11 cellular contexts compared by ENCODE assay signal in genomic region chr18:32803571-32803970, GRCh38. TPM values are rescaled to one million over a fixed set of nuclear protein-coding genes. Genes with fewer than 3 reads are reported as not detected.
DNase-seq lines count a peak whose midpoint lies in the region; ATAC-seq, FAIRE-seq and TF ChIP-seq lines count a peak whose summit lies in the region.
"Had no signal": no experiment of that assay in that cellular context is flagged by ENCODE, and none has a peak within 500 bp of the region (broad histone marks: within the 10 kb centered on the region; RNA-seq: fewer than 3 reads in every experiment).

No MANE protein-coding gene starts in this region.

- in situ Hi-C loops in HepG2 (cut with HindIII; ENCODE audit: extremely low pct_ligation_motif_present, low pct_unique_long_range_greater_than_20kb): no loop called here
- in situ Hi-C loops in gastrocnemius medialis (cut with MboI; ENCODE audit: low sequenced_read_pairs in 4 of 4): no loop called here

- H3K27ac ChIP-seq in HepG2 (ENCODE audit: extremely low read length, insufficient read depth, low read length): peak overlapping the region; percentile 99
- no peak overlapping the region for H3K27ac ChIP-seq in right lobe of liver
- peak overlapping the region; percentile 97 for H3K27ac ChIP-seq in OCI-LY7 (ENCODE audit: low read depth, low read length, poor library complexity, severe bottlenecking)
- H3K27ac ChIP-seq in gastrocnemius medialis: no peak overlapping the region

- BruUV-seq in HepG2 (replicated peaks; lab: Mats Ljungman, UMichigan): no TSS peak
- no TSS peak for BruUV-seq in OCI-LY7 (replicated peaks; lab: Mats Ljungman, UMichigan)

- no peaks in the 10 kb centered on the region for H3K9me3 Mint-ChIP-seq in type B pancreatic cell

- H3K27me3 ChIP-seq in HepG2 (ENCODE audit: control insufficient read depth in 1 of 2, insufficient read depth in 2 of 2, low read length in 2 of 2) (no peaks in the 10 kb centered on the region), right lobe of liver (no peaks in the 10 kb centered on the region), gastrocnemius medialis (no peaks in the 10 kb centered on the region)

- peaks cover 86% of the 10 kb centered on the region for H3K4me1 ChIP-seq in HepG2 (ENCODE audit: insufficient read depth, low read length)
- no peaks in the 10 kb centered on the region for H3K4me1 ChIP-seq in right lobe of liver
- peaks cover 61% of the 10 kb centered on the region for H3K4me1 ChIP-seq in OCI-LY7 (ENCODE audit: insufficient read depth, low read length, poor library complexity, severe bottlenecking)
- H3K4me1 ChIP-seq in gastrocnemius medialis: no peaks in the 10 kb centered on the region

- H3K4me1 Mint-ChIP-seq in type B pancreatic cell (ENCODE audit: unreplicated experiment): peaks cover 10% of the 10 kb centered on the region
- H3K4me1 Mint-ChIP-seq: activated CD4-positive, alpha-beta T cell treated with anti-CD3 and anti-CD28 coated beads for 36 hours had no signal

- H4K20me1 ChIP-seq in HepG2 (ENCODE audit: insufficient read depth, low read length) (no peaks in the 10 kb centered on the region), OCI-LY7 (ENCODE audit: insufficient read depth, low read length) (no peaks in the 10 kb centered on the region)

- H3K36me3 Mint-ChIP-seq in type B pancreatic cell: no peaks in the 10 kb centered on the region

- H3K4me3 ChIP-seq in HepG2 (replicated peaks in 1 of 3; ENCODE audit: insufficient read depth in 1 of 3, low read depth in 2 of 3, low read length in 3 of 3) (peak overlapping the region in 2 of 3 experiments; percentile 43 to 46; a peak in 2 of 6 replicates), right lobe of liver (no peak overlapping the region), OCI-LY7 (ENCODE audit: low read depth, low read length, poor library complexity, severe bottlenecking) (peak overlapping the region; percentile 58), gastrocnemius medialis (no peak overlapping the region)
- H3K4me3 ChIP-seq: smooth muscle cell had no signal

- peak; percentile 96 for FAIRE-seq in HepG2 (lab: Jason Lieb, UNC)

- TF ChIP-seq CTCF in HepG2 (CRISPR knock-in tag; IDR thresholded peaks at IDR 0.05): no peak
- no peak for TF ChIP-seq CTCF in right lobe of liver (IDR thresholded peaks at IDR 0.05)
- TF ChIP-seq CTCF in OCI-LY7 (conservative IDR thresholded peaks at IDR 0.05; ENCODE audit: low read length): no peak
- no peak for TF ChIP-seq CTCF in type B pancreatic cell (conservative IDR thresholded peaks at IDR 0.05)
- no peak for TF ChIP-seq CTCF in gastrocnemius medialis (IDR thresholded peaks at IDR 0.05 in 4 of 5, conservative IDR thresholded peaks at IDR 0.05 in 1 of 5)

- peak overlapping the region; percentile 71 for H3K4me2 ChIP-seq in HepG2 (ENCODE audit: low read depth, low read length)
- H3K4me2 ChIP-seq in OCI-LY7 (ENCODE audit: low read length): peak overlapping the region; percentile 80
- H3K4me2 ChIP-seq: smooth muscle cell had no signal

- 0 out of 2 replicates have a peak, but pooled peaks have one; percentile 35 for TF ChIP-seq RAD21 in HepG2 (CRISPR knock-in tag; IDR thresholded peaks at IDR 0.05)

- peak; percentile 99 for DNase-seq in HepG2 (ENCODE audit: low spot score)
- no peak for DNase-seq in right lobe of liver
- peak; percentile 90 for DNase-seq in OCI-LY7 (ENCODE audit: low spot score)
- no peak for DNase-seq in type B pancreatic cell (ENCODE audit: extremely low spot score, unreplicated experiment)
- DNase-seq in DMS153 (lab: John Stamatoyannopoulos, UW): no peak
- no peak for DNase-seq in gastrocnemius medialis
- no peak for DNase-seq in epidermal melanocyte (ENCODE audit: insufficient read length, low spot score)
- DNase-seq: activated CD4-positive, alpha-beta T cell treated with anti-CD3 and anti-CD28 coated beads for 36 hours; NCI-H524 treated with DMSO at 0.1 percent for 48 hours had no signal

- TF ChIP-seq EP300 in HepG2 (IDR thresholded peaks at IDR 0.05; ENCODE audit: low read depth in 2 of 2, low read length in 2 of 2) (peak; percentile 97 to 100; a peak in 3 of 4 replicates), HepG2 (CRISPR knock-in tag; IDR thresholded peaks at IDR 0.05; ENCODE audit: borderline replicate concordance) (peak; percentile 99)

- no peak overlapping the region for H3K27ac Mint-ChIP-seq in type B pancreatic cell
- H3K27ac Mint-ChIP-seq: activated CD4-positive, alpha-beta T cell treated with anti-CD3 and anti-CD28 coated beads for 36 hours had no signal

- H3K79me2 ChIP-seq in HepG2 (ENCODE audit: insufficient read depth, low read length) (no peaks in the 10 kb centered on the region), OCI-LY7 (ENCODE audit: insufficient read depth, low read depth, low read length) (no peaks in the 10 kb centered on the region)

- WGBS in HepG2 (ENCODE audit: low lambda C conversion rate): 3% methylated on average over 3 of the region's 3 CpGs
- WGBS in right lobe of liver (ENCODE audit: insufficient coverage, low coverage, low lambda C conversion rate, missing lambda C conversion rate): 36% methylated on average over 3 of the region's 3 CpGs

- H2AFZ ChIP-seq in HepG2 (ENCODE audit: low read length) (no peak overlapping the region), OCI-LY7 (ENCODE audit: low read length) (peak overlapping the region; percentile 87; the same call in 1 of the 2 replicates)

- ATAC-seq in HepG2: peak; percentile 94
- no peak for ATAC-seq in right lobe of liver
- ATAC-seq in HG03025 (IDR thresholded peaks at IDR 0.05; ENCODE audit: low FRiP score, unreplicated experiment): peak; percentile 82
- no peak for ATAC-seq in gastrocnemius medialis
- ATAC-seq: activated CD4-positive, alpha-beta T cell treated with anti-CD3 and anti-CD28 coated beads for 36 hours had no signal

- H3K9ac ChIP-seq in HepG2 (ENCODE audit: insufficient read depth, low read depth, low read length): peak overlapping the region; percentile 89

- H3K36me3 ChIP-seq in HepG2 (replicated peaks in 1 of 2; ENCODE audit: control insufficient read depth in 1 of 2, insufficient read depth in 2 of 2, low read length in 2 of 2) (no peaks in the 10 kb centered on the region), right lobe of liver (no peaks in the 10 kb centered on the region), OCI-LY7 (ENCODE audit: insufficient read depth, low read length) (peaks cover 6% of the 10 kb centered on the region), gastrocnemius medialis (no peaks in the 10 kb centered on the region)

- peak; percentile 56 to 91 for TF ChIP-seq POLR2A in HepG2 (IDR thresholded peaks at IDR 0.05; ENCODE audit: insufficient read depth in 1 of 2, low read depth in 2 of 2, low read length in 2 of 2)
- TF ChIP-seq POLR2A in right lobe of liver (IDR thresholded peaks at IDR 0.05): no peak
- no peak for TF ChIP-seq POLR2A in gastrocnemius medialis (IDR thresholded peaks at IDR 0.05)

- peaks cover 7% of the 10 kb centered on the region for H3K9me3 ChIP-seq in HepG2 (ENCODE audit: low read length)
- H3K9me3 ChIP-seq in right lobe of liver: no peaks in the 10 kb centered on the region
- peaks cover 16% of the 10 kb centered on the region; the same call in 1 of the 2 replicates for H3K9me3 ChIP-seq in OCI-LY7 (ENCODE audit: low read length)
- H3K9me3 ChIP-seq in gastrocnemius medialis: no peaks in the 10 kb centered on the region

- CTCF ChIA-PET in HepG2 (lab: Yijun Ruan, JAX; ENCODE audit: low intra/inter-chr PET ratio, low total read pairs): no interaction called here
- CTCF ChIA-PET in OCI-LY7 (lab: Charles Lee; ENCODE audit: unreplicated experiment): no interaction called here

- peak overlapping the region; percentile 53 for H3K4me3 Mint-ChIP-seq in type B pancreatic cell
- H3K4me3 Mint-ChIP-seq: activated CD4-positive, alpha-beta T cell treated with anti-CD3 and anti-CD28 coated beads for 36 hours had no signal

- H3K9me2 ChIP-seq in OCI-LY7 (ENCODE audit: insufficient read depth, low read length): no peaks in the 10 kb centered on the region

- POLR2A ChIA-PET in HepG2 (lab: Yijun Ruan, JAX): interaction anchor here (0.6 to 4.8 kb wide), 9 partner anchors 12 to 861 kb away, joined by 3 to 136 read pairs (median 4); partner anchors contain the start of genes KLHL14 and TRAPPC8
- POLR2A ChIA-PET in OCI-LY7 (lab: Charles Lee): interaction anchor here (0.6 to 3.2 kb wide), 11 partner anchors 11 to 592 kb away, joined by 3 to 11 read pairs (median 4); partner anchors contain the start of gene KLHL14

- peaks cover 4% of the 10 kb centered on the region for H3K27me3 Mint-ChIP-seq in type B pancreatic cell
- H3K27me3 Mint-ChIP-seq: activated CD4-positive, alpha-beta T cell treated with anti-CD3 and anti-CD28 coated beads for 36 hours had no signal

- intact Hi-C loops in HepG2 (cut with micrococcal nuclease; ENCODE audit: unreplicated experiment): loop anchor here (1.0 kb wide), 1 partner anchor 89 kb away; no protein-coding TSS in a partner anchor
- intact Hi-C loops in right lobe of liver (cut with DNase I): no loop called here
- intact Hi-C loops in OCI-LY7 (cut with micrococcal nuclease; ENCODE audit: unreplicated experiment): loop anchor here (1.0 to 10.0 kb wide), 3 partner anchors 43 to 1049 kb away; no protein-coding TSS in a partner anchor
- intact Hi-C loops in gastrocnemius medialis (cut with DNase I; ENCODE audit: low total_unique reads): no loop called here

RNA-seq across cellular contexts. Expression of gene KLHL14, which starts 30.7 kb away (rescaled TPM):
- 41.8 and 55.3 TPM in 2 replicates for total RNA-seq in HepG2 (2016; rRNA removed; fragmentation: Illumina TruSeq; extraction: Trizol)
- total RNA-seq in HepG2 (2016; cell fraction: cytosol; rRNA removed; fragmentation: Illumina TruSeq; extraction: Trizol; ENCODE audit: low read depth): 4.2 and 4.5 TPM in 2 replicates
- total RNA-seq in HepG2 (2016; cell fraction: insoluble cytoplasmic fraction; rRNA removed; fragmentation: Illumina TruSeq; extraction: Trizol): 41.6 and 49.3 TPM in 2 replicates
- 16.6 and 19.2 TPM in 2 replicates for total RNA-seq in HepG2 (2016; cell fraction: membrane; rRNA removed; fragmentation: Illumina TruSeq; extraction: Trizol)
- 59.9 and 65.4 TPM in 2 replicates for total RNA-seq in HepG2 (2016; cell fraction: nucleus; rRNA removed; fragmentation: Illumina TruSeq; extraction: Trizol)
- polyA plus RNA-seq in HepG2 (2011; rRNA removed): 14.5 and 16.0 TPM in 2 replicates
- polyA plus RNA-seq in HepG2 (2011; cell fraction: cytosol; rRNA removed): 8.1 and 12.2 TPM in 2 replicates
- polyA plus RNA-seq in HepG2 (2011; cell fraction: nucleus; rRNA removed): 25.8 and 30.8 TPM in 2 replicates
- 19.2 and 24.1 TPM in 2 replicates for polyA plus RNA-seq in HepG2 (2012)
- 1.3 and 1.6 TPM in 2 replicates for polyA plus RNA-seq in HepG2 (2016; cell fraction: cytosol; fragmentation: Illumina TruSeq; extraction: Trizol; ENCODE audit: low read depth)
- 42.4 and 43.4 TPM in 2 replicates for polyA plus RNA-seq in HepG2 (2016; cell fraction: insoluble cytoplasmic fraction; fragmentation: Illumina TruSeq; extraction: Trizol; ENCODE audit: low read depth)
- 5.6 and 6.2 TPM in 2 replicates for polyA plus RNA-seq in HepG2 (2016; cell fraction: membrane; fragmentation: Illumina TruSeq; extraction: Trizol; ENCODE audit: low read depth)
- 60.0 and 63.2 TPM in 2 replicates for polyA plus RNA-seq in HepG2 (2016; cell fraction: nucleus; fragmentation: Illumina TruSeq; extraction: Trizol; ENCODE audit: insufficient read depth, low read depth)
- polyA minus RNA-seq in HepG2 (2011; rRNA and poly(A)+ RNA removed; ENCODE audit: low replicate concordance): 122 TPM in 1 of 2 replicates, not detected in the other
- polyA minus RNA-seq in HepG2 (2011; cell fraction: cytosol; rRNA and poly(A)+ RNA removed): 19.7 and 21.2 TPM in 2 replicates
- polyA minus RNA-seq in HepG2 (2011; cell fraction: nucleus; rRNA and poly(A)+ RNA removed): 72.0 and 78.8 TPM in 2 replicates
- total RNA-seq in right lobe of liver: under 1 TPM in 2 of 6 experiments, not detected in 4; 0.09 to 0.24 TPM
- 1.4 and 2.8 TPM in 2 replicates for total RNA-seq in OCI-LY7 (2014; rRNA removed; shearing (Covaris generic))
- 0.33 and 0.57 TPM in 2 replicates for total RNA-seq in OCI-LY7 (2022)
- 0.81 and 6.1 TPM in 2 replicates for total RNA-seq in type B pancreatic cell (ENCODE audit: low replicate concordance)
- total RNA-seq in gastrocnemius medialis: under 1 TPM in 1 of 4 donors, not detected in 3; 0.04 TPM
- total RNA-seq: activated CD4-positive, alpha-beta T cell treated with anti-CD3 and anti-CD28 coated beads for 36 hours; smooth muscle cell had no signal
- polyA plus RNA-seq: smooth muscle cell had no signal

Comparison
In these comparisons a context has a peak if more than half of its experiments do, and no peak if none do; other contexts are left out.
1. ATAC-seq: peak in HepG2 (single experiment) and HG03025 (single experiment); none in right lobe of liver (0 of 4) and gastrocnemius medialis (0 of 2).
2. DNase-seq: peak in HepG2 (single experiment) and OCI-LY7 (single experiment); none in right lobe of liver (0 of 3), type B pancreatic cell (single experiment), DMS153 (single experiment), gastrocnemius medialis (0 of 2) and epidermal melanocyte (single experiment).
3. H3K27ac ChIP-seq: peak in HepG2 (single experiment) and OCI-LY7 (single experiment); none in right lobe of liver (0 of 3) and gastrocnemius medialis (0 of 4).
4. H3K4me3 ChIP-seq: peak in HepG2 (2 of 3) and OCI-LY7 (single experiment); none in right lobe of liver (0 of 3) and gastrocnemius medialis (0 of 4).
5. POLR2A ChIP-seq: peak in HepG2 (2 of 2); none in right lobe of liver (single experiment) and gastrocnemius medialis (0 of 2).
6. intact Hi-C loops: an anchor here in HepG2 (1.0 kb wide) and OCI-LY7 (1.0 to 10.0 kb wide); none called in right lobe of liver and gastrocnemius medialis.